In the genomic region with DNA sequence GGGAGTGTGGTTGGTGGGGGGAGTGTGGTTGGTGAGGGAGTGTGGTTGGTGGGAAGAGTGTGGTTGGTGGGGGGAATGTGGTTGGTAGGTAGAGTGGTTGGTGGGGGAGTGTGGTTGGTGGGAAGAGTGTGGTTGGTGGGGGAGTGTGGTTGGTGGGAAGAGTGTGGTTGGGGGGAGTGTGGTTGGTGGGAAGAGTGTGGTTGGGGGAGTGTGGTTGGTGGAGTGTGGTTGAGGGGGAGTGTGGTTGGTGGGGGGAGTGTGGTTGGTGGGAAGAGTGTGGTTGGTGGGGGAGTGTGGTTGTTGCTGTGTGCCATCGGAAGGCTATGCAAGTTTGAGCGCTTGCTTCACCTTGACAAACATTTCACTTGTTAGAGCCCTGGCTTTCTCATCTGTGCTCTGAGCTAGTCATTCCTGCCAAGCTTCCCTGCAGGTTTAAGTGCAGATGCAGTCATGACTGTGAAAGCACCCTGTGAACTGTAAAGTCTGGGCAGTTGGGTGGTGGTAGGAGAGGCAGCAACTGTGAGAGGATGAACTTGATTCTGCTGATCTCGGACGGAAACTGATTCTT, we compare ENCODE assay signal across 14 cellular contexts. TPM values are rescaled to one million over a fixed set of nuclear protein-coding genes. Genes with fewer than 3 reads are reported as not detected.
A peak's percentile ranks its signal among the peaks of the same experiment; 100 is the strongest.
DNase-seq lines count a peak whose midpoint lies in the region; ATAC-seq and TF ChIP-seq lines count a peak whose summit lies in the region.
"Had no signal": no experiment of that assay in that cellular context is flagged by ENCODE, and none has a peak within 500 bp of the region (broad histone marks: within the 10 kb centered on the region; RNA-seq: fewer than 3 reads in every experiment).

No MANE protein-coding gene starts in this region.

- H3K9me3 ChIP-seq in esophagus squamous epithelium (no peaks in the 10 kb centered on the region), suprapubic skin (no peaks in the 10 kb centered on the region), osteoblast (ENCODE audit: low read depth, low read length) (no peaks in the 10 kb centered on the region)
- H3K9me3 ChIP-seq in CD4-positive, alpha-beta T cell (ENCODE audit: control insufficient read depth, low read length): no peaks in the 10 kb centered on the region
- H3K9me3 ChIP-seq: colonic mucosa, Peyer's patch had no signal

- peaks cover 59% of the 10 kb centered on the region for H3K79me2 ChIP-seq in osteoblast (ENCODE audit: insufficient read depth, low read length)

- H3K27me3 Mint-ChIP-seq in activated CD8-positive, alpha-beta memory T cell treated with anti-CD3 and anti-CD28 coated beads, Interleukin-2, amount 10 ng/mL, durations not matched to agents 7 days and 5 days: peaks cover 4% of the 10 kb centered on the region
- no peaks in the 10 kb centered on the region for H3K27me3 Mint-ChIP-seq in activated T-helper 1 cell treated with anti-CD3 and anti-CD28 coated beads, Interleukin-12 subunit alpha, Interleukin-12 subunit beta, Interleukin-2, Interleukin-4 antibody, amounts not matched to agents 30 ng/mL and 10 ng/mL and 1 ng/mL, durations not matched to agents 14 hours and 24 hours and 36 hours (ENCODE audit: insufficient read depth)
- H3K27me3 Mint-ChIP-seq in CD4-positive, alpha-beta T cell: no peaks in the 10 kb centered on the region
- H3K27me3 Mint-ChIP-seq: activated naive CD4-positive, alpha-beta T cell treated with anti-CD3 and anti-CD28 coated beads, Interleukin-2, amount 50 U/mL, for 24 hours had no signal

- H3K36me3 ChIP-seq in esophagus squamous epithelium: peaks cover 0 to 10% (median 0%) of the 10 kb centered on the region in 3 donors
- H3K36me3 ChIP-seq in suprapubic skin: no peaks in the 10 kb centered on the region
- H3K36me3 ChIP-seq in osteoblast (ENCODE audit: insufficient read depth, low read length): no peaks in the 10 kb centered on the region
- H3K36me3 ChIP-seq: colonic mucosa had no signal

- no peak for DNase-seq in activated CD8-positive, alpha-beta memory T cell treated with anti-CD3 and anti-CD28 coated beads, Interleukin-2, amount 10 ng/mL, durations not matched to agents 7 days and 5 days
- no peak for DNase-seq in activated CD8-positive, alpha-beta memory T cell treated with anti-CD3 and anti-CD28 coated beads, Interleukin-2, amount 50 U/mL, for 48 hours
- no peak for DNase-seq in activated T-helper 1 cell treated with anti-CD3 and anti-CD28 coated beads, Interleukin-12 subunit alpha, Interleukin-12 subunit beta, Interleukin-2, Interleukin-4 antibody, amounts not matched to agents 30 ng/mL and 10 ng/mL and 1 ng/mL, durations not matched to agents 14 hours and 24 hours and 36 hours (ENCODE audit: low spot score)
- DNase-seq in esophagus squamous epithelium (lab: John Stamatoyannopoulos, UW) (no peak), suprapubic skin (ENCODE audit: low spot score in 2 of 2) (no peak), HCEC 1CT (no peak), osteoblast (ENCODE audit: insufficient read length, low spot score, missing footprints) (no peak)
- DNase-seq in CD4-positive, alpha-beta T cell: no peak
- DNase-seq: MV-4-11, NCI-H526 treated with DMSO at 0.1 percent for 48 hours, Peyer's patch had no signal

- 38 to 46% methylated on average over 4 of the region's 4 CpGs for WGBS in esophagus squamous epithelium, 2 donors
- WGBS in suprapubic skin: 48% methylated on average over 4 of the region's 4 CpGs

- peak; percentile 16 for ATAC-seq in activated CD8-positive, alpha-beta memory T cell treated with anti-CD3 and anti-CD28 coated beads, Interleukin-2, amount 10 ng/mL, durations not matched to agents 7 days and 5 days
- no peak for ATAC-seq in CD4-positive, alpha-beta T cell (ENCODE audit: poor library complexity)

- peak overlapping the region in 2 of 4 donors; percentile 15 to 21 for H3K4me3 ChIP-seq in esophagus squamous epithelium
- no peak overlapping the region for H3K4me3 ChIP-seq in suprapubic skin
- H3K4me3 ChIP-seq in osteoblast (ENCODE audit: insufficient read depth, low read length): no peak overlapping the region
- H3K4me3 ChIP-seq: colonic mucosa, Peyer's patch had no signal

- no peak overlapping the region for H3K4me2 ChIP-seq in osteoblast (ENCODE audit: insufficient read depth, low read length)

- no peaks in the 10 kb centered on the region for H3K27me3 ChIP-seq in esophagus squamous epithelium
- H3K27me3 ChIP-seq in suprapubic skin: no peaks in the 10 kb centered on the region
- H3K27me3 ChIP-seq in osteoblast (ENCODE audit: insufficient read depth, low read length): no peaks in the 10 kb centered on the region
- H3K27me3 ChIP-seq in CD4-positive, alpha-beta T cell (ENCODE audit: control insufficient read depth, insufficient read depth, low read length): no peaks in the 10 kb centered on the region
- H3K27me3 ChIP-seq: colonic mucosa, Peyer's patch had no signal

- POLR2A ChIA-PET in CD4-positive, alpha-beta T cell (lab: Charles Lee): no interaction called here

- H4K20me1 ChIP-seq in osteoblast (ENCODE audit: insufficient read depth, low read length): peaks cover 46% of the 10 kb centered on the region

- no peak for TF ChIP-seq CTCF in esophagus squamous epithelium (IDR thresholded peaks at IDR 0.05)
- TF ChIP-seq CTCF in suprapubic skin (IDR thresholded peaks at IDR 0.05): no peak
- TF ChIP-seq CTCF in osteoblast (IDR thresholded peaks at IDR 0.05; ENCODE audit: extremely low read depth, low read depth, low read length): no peak
- TF ChIP-seq CTCF in CD4-positive, alpha-beta T cell (IDR thresholded peaks at IDR 0.05): no peak

- H3K4me1 ChIP-seq in esophagus squamous epithelium: peaks cover 50 to 95% (median 59%) of the 10 kb centered on the region in 3 donors
- H3K4me1 ChIP-seq in suprapubic skin: peaks cover 83% of the 10 kb centered on the region
- H3K4me1 ChIP-seq in osteoblast (ENCODE audit: insufficient read depth, low read length): peaks cover 12% of the 10 kb centered on the region

- peaks cover 5% of the 10 kb centered on the region for H3K9me3 Mint-ChIP-seq in activated CD8-positive, alpha-beta memory T cell treated with anti-CD3 and anti-CD28 coated beads, Interleukin-2, amount 10 ng/mL, durations not matched to agents 7 days and 5 days (ENCODE audit: low read depth)
- H3K9me3 Mint-ChIP-seq in activated T-helper 1 cell treated with anti-CD3 and anti-CD28 coated beads, Interleukin-12 subunit alpha, Interleukin-12 subunit beta, Interleukin-2, Interleukin-4 antibody, amounts not matched to agents 30 ng/mL and 10 ng/mL and 1 ng/mL, durations not matched to agents 14 hours and 24 hours and 36 hours: peaks cover 7% of the 10 kb centered on the region
- H3K9me3 Mint-ChIP-seq in CD4-positive, alpha-beta T cell: peaks cover 4% of the 10 kb centered on the region

- CTCF ChIA-PET in activated CD8-positive, alpha-beta memory T cell treated with anti-CD3 and anti-CD28 coated beads, Interleukin-2, amount 10 ng/mL, durations not matched to agents 7 days and 5 days (lab: Charles Lee): no interaction called here
- CTCF ChIA-PET in CD4-positive, alpha-beta T cell (lab: Charles Lee): no interaction called here

- TF ChIP-seq POLR2A in esophagus squamous epithelium (IDR thresholded peaks at IDR 0.05): no peak
- TF ChIP-seq POLR2A in suprapubic skin (IDR thresholded peaks at IDR 0.05): no peak

- intact Hi-C loops in activated T-helper 1 cell treated with anti-CD3 and anti-CD28 coated beads, Interleukin-12 subunit alpha, Interleukin-12 subunit beta, Interleukin-2, Interleukin-4 antibody, amounts not matched to agents 30 ng/mL and 10 ng/mL and 1 ng/mL, durations not matched to agents 14 hours and 24 hours and 36 hours (cut with micrococcal nuclease): no loop called here
- intact Hi-C loops in esophagus squamous epithelium (cut with DNase I): no loop called here
- intact Hi-C loops in CD4-positive, alpha-beta T cell (cut with DNase I, micrococcal nuclease): no loop called here

- H3K27ac Mint-ChIP-seq in activated CD8-positive, alpha-beta memory T cell treated with anti-CD3 and anti-CD28 coated beads, Interleukin-2, amount 10 ng/mL, durations not matched to agents 7 days and 5 days: no peak overlapping the region
- peak overlapping the region; percentile 77 for H3K27ac Mint-ChIP-seq in activated T-helper 1 cell treated with anti-CD3 and anti-CD28 coated beads, Interleukin-12 subunit alpha, Interleukin-12 subunit beta, Interleukin-2, Interleukin-4 antibody, amounts not matched to agents 30 ng/mL and 10 ng/mL and 1 ng/mL, durations not matched to agents 14 hours and 24 hours and 36 hours
- H3K27ac Mint-ChIP-seq in CD4-positive, alpha-beta T cell: no peak overlapping the region
- H3K27ac Mint-ChIP-seq: activated naive CD4-positive, alpha-beta T cell treated with anti-CD3 and anti-CD28 coated beads, Interleukin-2, amount 50 U/mL, for 24 hours had no signal

- no peak overlapping the region for H2AFZ ChIP-seq in osteoblast (ENCODE audit: low read length)

- no peak overlapping the region for H3K4me3 Mint-ChIP-seq in activated CD8-positive, alpha-beta memory T cell treated with anti-CD3 and anti-CD28 coated beads, Interleukin-2, amount 10 ng/mL, durations not matched to agents 7 days and 5 days
- H3K4me3 Mint-ChIP-seq in activated T-helper 1 cell treated with anti-CD3 and anti-CD28 coated beads, Interleukin-12 subunit alpha, Interleukin-12 subunit beta, Interleukin-2, Interleukin-4 antibody, amounts not matched to agents 30 ng/mL and 10 ng/mL and 1 ng/mL, durations not matched to agents 14 hours and 24 hours and 36 hours: no peak overlapping the region
- no peak overlapping the region for H3K4me3 Mint-ChIP-seq in CD4-positive, alpha-beta T cell
- H3K4me3 Mint-ChIP-seq: activated naive CD4-positive, alpha-beta T cell treated with anti-CD3 and anti-CD28 coated beads, Interleukin-2, amount 50 U/mL, for 24 hours had no signal

- H3K27ac ChIP-seq in esophagus squamous epithelium: peak overlapping the region; percentile 83 to 93 (median 87)
- peak overlapping the region; percentile 85 for H3K27ac ChIP-seq in suprapubic skin
- H3K27ac ChIP-seq in osteoblast (ENCODE audit: low read depth, low read length): no peak overlapping the region
- no peak overlapping the region for H3K27ac ChIP-seq in CD4-positive, alpha-beta T cell (ENCODE audit: low read depth, low read length)
- H3K27ac ChIP-seq: colonic mucosa, Peyer's patch had no signal

- H3K4me1 Mint-ChIP-seq in activated CD8-positive, alpha-beta memory T cell treated with anti-CD3 and anti-CD28 coated beads, Interleukin-2, amount 10 ng/mL, durations not matched to agents 7 days and 5 days: peaks cover 16% of the 10 kb centered on the region
- peaks cover 38% of the 10 kb centered on the region for H3K4me1 Mint-ChIP-seq in activated T-helper 1 cell treated with anti-CD3 and anti-CD28 coated beads, Interleukin-12 subunit alpha, Interleukin-12 subunit beta, Interleukin-2, Interleukin-4 antibody, amounts not matched to agents 30 ng/mL and 10 ng/mL and 1 ng/mL, durations not matched to agents 14 hours and 24 hours and 36 hours (ENCODE audit: low read depth)
- H3K4me1 Mint-ChIP-seq in CD4-positive, alpha-beta T cell (ENCODE audit: low read depth): peaks cover 54% of the 10 kb centered on the region

- H3K36me3 Mint-ChIP-seq in activated CD8-positive, alpha-beta memory T cell treated with anti-CD3 and anti-CD28 coated beads, Interleukin-2, amount 10 ng/mL, durations not matched to agents 7 days and 5 days: peaks cover 32% of the 10 kb centered on the region
- peaks cover 26% of the 10 kb centered on the region for H3K36me3 Mint-ChIP-seq in activated T-helper 1 cell treated with anti-CD3 and anti-CD28 coated beads, Interleukin-12 subunit alpha, Interleukin-12 subunit beta, Interleukin-2, Interleukin-4 antibody, amounts not matched to agents 30 ng/mL and 10 ng/mL and 1 ng/mL, durations not matched to agents 14 hours and 24 hours and 36 hours (ENCODE audit: low read depth)
- H3K36me3 Mint-ChIP-seq in CD4-positive, alpha-beta T cell (ENCODE audit: low read depth): peaks cover 46% of the 10 kb centered on the region

- no peak for TF ChIP-seq EP300 in suprapubic skin (IDR thresholded peaks at IDR 0.05)

RNA-seq across cellular contexts. Expression of a gene that starts 20.1 kb away (rescaled TPM):
- 100 to 1,000 TPM in 1 of 2 experiments, 10 to 100 TPM in 1; 87.4 to 107 TPM for total RNA-seq in activated CD8-positive, alpha-beta memory T cell treated with anti-CD3 and anti-CD28 coated beads, Interleukin-2, amount 10 ng/mL, durations not matched to agents 7 days and 5 days
- 66.5 and 67.5 TPM in 2 replicates for total RNA-seq in activated T-helper 1 cell treated with anti-CD3 and anti-CD28 coated beads, Interleukin-12 subunit alpha, Interleukin-12 subunit beta, Interleukin-2, Interleukin-4 antibody, amounts not matched to agents 30 ng/mL and 10 ng/mL and 1 ng/mL, durations not matched to agents 14 hours and 24 hours and 36 hours
- total RNA-seq in esophagus squamous epithelium (100 to 1,000 TPM in 3 of 4 donors, 10 to 100 TPM in 1; 50.1 to 156 (median 117) TPM), suprapubic skin (100 to 1,000 TPM; 141 to 352 (median 169) TPM), osteoblast (34.4 and 35.9 TPM in 2 replicates)
- total RNA-seq in CD4-positive, alpha-beta T cell: 100 to 1,000 TPM; 163 to 171 TPM

RNA-seq across cellular contexts. Expression of a gene that starts 46.1 kb away (rescaled TPM):
- total RNA-seq in activated CD8-positive, alpha-beta memory T cell treated with anti-CD3 and anti-CD28 coated beads, Interleukin-2, amount 10 ng/mL, durations not matched to agents 7 days and 5 days: 1 to 10 TPM in 1 of 2 experiments, under 1 TPM in 1; 0.98 to 1.2 TPM
- 1.3 and 1.8 TPM in 2 replicates for total RNA-seq in activated T-helper 1 cell treated with anti-CD3 and anti-CD28 coated beads, Interleukin-12 subunit alpha, Interleukin-12 subunit beta, Interleukin-2, Interleukin-4 antibody, amounts not matched to agents 30 ng/mL and 10 ng/mL and 1 ng/mL, durations not matched to agents 14 hours and 24 hours and 36 hours
- total RNA-seq in esophagus squamous epithelium: 1 to 10 TPM in 1 of 4 donors, under 1 TPM in 3; 0.27 to 2.7 (median 0.92) TPM
- total RNA-seq in suprapubic skin: 1 to 10 TPM; 3.7 to 9.8 (median 7.5) TPM
- total RNA-seq in osteoblast: 4.0 and 5.3 TPM in 2 replicates
- total RNA-seq in CD4-positive, alpha-beta T cell: 10 to 100 TPM; 28.9 to 30.5 TPM

RNA-seq across cellular contexts. Expression of a gene that starts 46.3 kb away (rescaled TPM):
- total RNA-seq in activated CD8-positive, alpha-beta memory T cell treated with anti-CD3 and anti-CD28 coated beads, Interleukin-2, amount 10 ng/mL, durations not matched to agents 7 days and 5 days: 10 to 100 TPM; 11.7 to 14.5 TPM
- 16.7 and 22.2 TPM in 2 replicates for total RNA-seq in activated T-helper 1 cell treated with anti-CD3 and anti-CD28 coated beads, Interleukin-12 subunit alpha, Interleukin-12 subunit beta, Interleukin-2, Interleukin-4 antibody, amounts not matched to agents 30 ng/mL and 10 ng/mL and 1 ng/mL, durations not matched to agents 14 hours and 24 hours and 36 hours
- total RNA-seq in esophagus squamous epithelium: 100 to 1,000 TPM in 1 of 4 donors, 10 to 100 TPM in 3; 38.7 to 114 (median 86.7) TPM
- 100 to 1,000 TPM in 1 of 4 donors, 10 to 100 TPM in 3; 53.5 to 134 (median 57.6) TPM for total RNA-seq in suprapubic skin
- 18.9 and 19.9 TPM in 2 replicates for total RNA-seq in osteoblast
- total RNA-seq in CD4-positive, alpha-beta T cell: 10 to 100 TPM; 10.2 to 10.7 TPM

RNA-seq across cellular contexts. Expression of a gene that starts 49.6 kb away (rescaled TPM):
- total RNA-seq in activated CD8-positive, alpha-beta memory T cell treated with anti-CD3 and anti-CD28 coated beads, Interleukin-2, amount 10 ng/mL, durations not matched to agents 7 days and 5 days: under 1 TPM; 0.40 to 0.41 TPM
- 0.52 and 0.61 TPM in 2 replicates for total RNA-seq in activated T-helper 1 cell treated with anti-CD3 and anti-CD28 coated beads, Interleukin-12 subunit alpha, Interleukin-12 subunit beta, Interleukin-2, Interleukin-4 antibody, amounts not matched to agents 30 ng/mL and 10 ng/mL and 1 ng/mL, durations not matched to agents 14 hours and 24 hours and 36 hours
- under 1 TPM in 1 of 4 donors, not detected in 3; 0.57 TPM for total RNA-seq in esophagus squamous epithelium
- total RNA-seq in suprapubic skin: 1 to 10 TPM; 1.7 to 6.0 (median 2.4) TPM
- 1.4 and 1.8 TPM in 2 replicates for total RNA-seq in osteoblast
- total RNA-seq in CD4-positive, alpha-beta T cell: 1 to 10 TPM; 3.2 to 3.7 TPM
- total RNA-seq: HT-29, Peyer's patch had no signal

Comparison
In these comparisons a context has a peak if more than half of its experiments do, and no peak if none do; other contexts are left out.
1. H3K27ac ChIP-seq: peak in esophagus squamous epithelium (4 of 4) and suprapubic skin (single experiment); none in osteoblast (single experiment) and CD4-positive, alpha-beta T cell (single experiment).